1 cellular context compared by ENCODE assay signal in genomic region chr7:140924019-140924820, GRCh38.
TF ChIP-seq lines count a peak whose summit lies in the region.

No MANE protein-coding gene starts in this region.

TF ChIP-seq in HepG2, 621 proteins besides CTCF, POLR2A, EP300 and RAD21 (continued from another document and continues in another):
- TF ChIP-seq AHDC1 (CRISPR knock-in tag; IDR thresholded peaks at IDR 0.05; ENCODE audit: borderline replicate concordance) (peak; percentile 9; the same call in 1 of the 2 replicates), JUND (CRISPR knock-in tag; IDR thresholded peaks at IDR 0.05) (no peak), ZMAT5 (CRISPR knock-in tag; IDR thresholded peaks at IDR 0.05; ENCODE audit: borderline replicate concordance, low read depth) (no peak), ZNF788 (CRISPR knock-in tag; IDR thresholded peaks at IDR 0.05; ENCODE audit: borderline replicate concordance) (0 out of 2 replicates have a peak, but pooled peaks have one; percentile 7), THAP9 (CRISPR knock-in tag; IDR thresholded peaks at IDR 0.05; ENCODE audit: borderline replicate concordance) (no peak; the same call in 1 of the 2 replicates), CC2D1A (CRISPR knock-in tag; IDR thresholded peaks at IDR 0.05) (no peak), HNRNPLL (IDR thresholded peaks at IDR 0.05; ENCODE audit: low read depth, low read length, poor library complexity, severe bottlenecking) (peak; percentile 38), ZFP82 (CRISPR knock-in tag; IDR thresholded peaks at IDR 0.05; ENCODE audit: borderline replicate concordance) (no peak), ZNF280B (CRISPR knock-in tag; IDR thresholded peaks at IDR 0.05; ENCODE audit: borderline replicate concordance) (peak; percentile 26; the same call in 1 of the 2 replicates), MAX (IDR thresholded peaks at IDR 0.05) (peak; percentile 47; the same call in 1 of the 2 replicates), ZSCAN31 (CRISPR knock-in tag; IDR thresholded peaks at IDR 0.05; ENCODE audit: low read depth) (peak; percentile 29; the same call in 1 of the 2 replicates), TCF7L2 (IDR thresholded peaks at IDR 0.05; ENCODE audit: low read depth, low read length) (no peak), SNRNP70 (IDR thresholded peaks at IDR 0.05; ENCODE audit: low read depth, low read length) (no peak), MAF1 (CRISPR knock-in tag; IDR thresholded peaks at IDR 0.05; ENCODE audit: borderline replicate concordance) (no peak), DR1 (CRISPR knock-in tag; IDR thresholded peaks at IDR 0.05) (no peak; the same call in 1 of the 2 replicates), USF2 (IDR thresholded peaks at IDR 0.05; ENCODE audit: low read depth, low read length) (no peak), USF2 (CRISPR knock-in tag; IDR thresholded peaks at IDR 0.05; ENCODE audit: borderline replicate concordance) (no peak), POGZ (CRISPR knock-in tag; IDR thresholded peaks at IDR 0.05) (peak; percentile 91), ZFP62 (CRISPR knock-in tag; IDR thresholded peaks at IDR 0.05) (no peak), FOXM1 (CRISPR knock-in tag; IDR thresholded peaks at IDR 0.05) (no peak), NRL (CRISPR knock-in tag; IDR thresholded peaks at IDR 0.05; ENCODE audit: borderline replicate concordance) (no peak), ZNF354B (CRISPR knock-in tag; IDR thresholded peaks at IDR 0.05) (no peak), NFYB (CRISPR knock-in tag; IDR thresholded peaks at IDR 0.05) (peak; percentile 41; the same call in 1 of the 2 replicates), SOX6 (IDR thresholded peaks at IDR 0.05) (no peak), SOX6 (CRISPR knock-in tag; IDR thresholded peaks at IDR 0.05) (no peak), ELK4 (CRISPR knock-in tag; IDR thresholded peaks at IDR 0.05; ENCODE audit: borderline replicate concordance) (no peak), KAT7 (CRISPR knock-in tag; IDR thresholded peaks at IDR 0.05; ENCODE audit: borderline replicate concordance) (no peak; the same call in 1 of the 2 replicates), ZBTB8A (CRISPR knock-in tag; IDR thresholded peaks at IDR 0.05; ENCODE audit: borderline replicate concordance, low read depth) (no peak), ZNF556 (CRISPR knock-in tag; IDR thresholded peaks at IDR 0.05; ENCODE audit: borderline replicate concordance) (no peak), HINFP (CRISPR knock-in tag; IDR thresholded peaks at IDR 0.05; ENCODE audit: low read depth) (no peak), SRSF1 (optimal IDR thresholded peaks at IDR 0.05; ENCODE audit: low read depth, low read length) (peak; percentile 96), SP4 (CRISPR knock-in tag; IDR thresholded peaks at IDR 0.05) (0 out of 2 replicates have a peak, but pooled peaks have one; percentile 3), SIX4 (CRISPR knock-in tag; IDR thresholded peaks at IDR 0.05) (no peak), CREB1 (IDR thresholded peaks at IDR 0.05) (peak; percentile 56; the same call in 1 of the 2 replicates), CREB1 (CRISPR knock-in tag; IDR thresholded peaks at IDR 0.05) (peak; percentile 74), ZNF776 (CRISPR knock-in tag; IDR thresholded peaks at IDR 0.05) (no peak), ZNF253 (CRISPR knock-in tag; IDR thresholded peaks at IDR 0.05; ENCODE audit: borderline replicate concordance) (no peak), PCBP1 (IDR thresholded peaks at IDR 0.05; ENCODE audit: borderline replicate concordance, low read depth, low read length) (no peak), ZBTB49 (CRISPR knock-in tag; IDR thresholded peaks at IDR 0.05; ENCODE audit: borderline replicate concordance) (no peak), NFE2L1 (CRISPR knock-in tag; IDR thresholded peaks at IDR 0.05; ENCODE audit: borderline replicate concordance) (no peak), HHEX (CRISPR knock-in tag; IDR thresholded peaks at IDR 0.05) (no peak), AHR (CRISPR knock-in tag; IDR thresholded peaks at IDR 0.05) (no peak), CEBPB (IDR thresholded peaks at IDR 0.05; ENCODE audit: borderline replicate concordance, low read depth, low read length) (no peak), PPARG (CRISPR knock-in tag; conservative IDR thresholded peaks at IDR 0.05) (no peak), NR2C2 (CRISPR knock-in tag; IDR thresholded peaks at IDR 0.05; ENCODE audit: borderline replicate concordance) (no peak), ZBTB38 (CRISPR knock-in tag; IDR thresholded peaks at IDR 0.05) (no peak)
